Comparison of ENCODE assay signal across 20 cellular contexts in the genomic region with DNA sequence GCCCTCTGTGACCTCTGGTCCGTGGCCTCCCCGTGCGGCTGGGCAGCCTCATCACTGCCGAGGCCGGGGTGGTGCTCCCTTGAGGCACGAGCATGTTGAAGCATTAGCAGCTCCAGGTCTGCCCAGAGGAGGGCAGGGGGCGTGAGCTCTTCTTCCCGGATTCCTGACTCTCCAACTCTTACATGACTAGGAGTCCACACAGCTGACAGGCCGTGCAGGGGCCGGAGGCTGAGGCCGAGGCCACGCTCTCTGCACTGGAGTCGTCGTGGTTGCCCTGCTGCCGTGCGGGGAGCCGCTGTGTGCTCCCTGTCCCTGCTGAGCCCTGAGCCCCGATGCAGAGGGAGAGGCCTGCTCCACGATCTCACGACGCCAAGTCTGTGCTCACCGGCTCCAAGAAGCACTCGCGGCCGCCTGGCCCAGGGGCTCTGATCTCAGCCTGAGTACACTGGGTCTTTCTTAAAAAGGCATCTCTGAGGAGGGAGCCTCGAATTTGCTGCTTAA. TPM values are rescaled to one million over a fixed set of nuclear protein-coding genes. Genes with fewer than 3 reads are reported as not detected.
"Had no signal": no experiment of that assay in that cellular context is flagged by ENCODE, and none has a peak within 500 bp of the region (broad histone marks: within the 10 kb centered on the region; RNA-seq: fewer than 3 reads in every experiment).

No MANE protein-coding gene starts in this region.

- H3K27ac Mint-ChIP-seq: activated CD4-positive, alpha-beta T cell treated with anti-CD3 and anti-CD28 coated beads, Interleukin-2, amount 10 ng/mL, durations not matched to agents 7 days and 5 days; activated naive CD4-positive, alpha-beta T cell treated with anti-CD3 and anti-CD28 coated beads, Interleukin-2, amount 50 U/mL, for 72 hours; brain; natural killer cell had no signal

- DNase-seq: activated CD4-positive, alpha-beta T cell treated with anti-CD3 and anti-CD28 coated beads, Interleukin-2, amount 10 ng/mL, durations not matched to agents 7 days and 5 days; activated gamma-delta T cell; activated T-cell treated with anti-CD3 and anti-CD28 coated beads, Interleukin-2, amount 50 U/mL, for 4 hours; amygdala; central memory CD4-positive, alpha-beta T cell; effector CD4-positive, alpha-beta T cell; esophagus squamous epithelium; hippocampal formation; left ventricle myocardium superior; mesenchymal stem cell; natural killer cell; small intestine; stimulated activated naive CD8-positive, alpha-beta T cell treated with anti-CD3 and anti-CD28 coated beads, Interleukin-15, Interleukin-2, amounts not matched to agents 100 U/mL and 50 U/mL, for 24 hours had no signal

- H3K9me3 Mint-ChIP-seq: activated CD4-positive, alpha-beta T cell treated with anti-CD3 and anti-CD28 coated beads, Interleukin-2, amount 10 ng/mL, durations not matched to agents 7 days and 5 days; activated naive CD4-positive, alpha-beta T cell treated with anti-CD3 and anti-CD28 coated beads, Interleukin-2, amount 50 U/mL, for 72 hours; activated T-cell treated with anti-CD3 and anti-CD28 coated beads, Interleukin-2, amount 50 U/mL, for 4 hours; natural killer cell had no signal

- ATAC-seq: activated naive CD4-positive, alpha-beta T cell treated with anti-CD3 and anti-CD28 coated beads, Interleukin-2, amount 50 U/mL, for 72 hours; activated T-cell treated with anti-CD3 and anti-CD28 coated beads, Interleukin-2, amount 50 U/mL, for 4 hours; left ventricle myocardium superior; natural killer cell; stimulated activated naive CD8-positive, alpha-beta T cell treated with anti-CD3 and anti-CD28 coated beads, Interleukin-15, Interleukin-2, amounts not matched to agents 100 U/mL and 50 U/mL, for 24 hours had no signal

- H3K27ac ChIP-seq: coronary artery, esophagus squamous epithelium had no signal

- H3K9me3 ChIP-seq: esophagus squamous epithelium had no signal

- H3K36me3 ChIP-seq: esophagus squamous epithelium had no signal

- H3K4me3 ChIP-seq: coronary artery, esophagus squamous epithelium had no signal

- H3K4me3 Mint-ChIP-seq: activated CD4-positive, alpha-beta T cell treated with anti-CD3 and anti-CD28 coated beads, Interleukin-2, amount 10 ng/mL, durations not matched to agents 7 days and 5 days; activated T-cell treated with anti-CD3 and anti-CD28 coated beads, Interleukin-2, amount 50 U/mL, for 4 hours; natural killer cell had no signal

- H3K4me1 Mint-ChIP-seq: activated CD4-positive, alpha-beta T cell treated with anti-CD3 and anti-CD28 coated beads, Interleukin-2, amount 10 ng/mL, durations not matched to agents 7 days and 5 days; brain; natural killer cell had no signal

- H3K4me1 ChIP-seq: esophagus squamous epithelium had no signal

- H3K27me3 Mint-ChIP-seq: activated CD4-positive, alpha-beta T cell treated with anti-CD3 and anti-CD28 coated beads, Interleukin-2, amount 10 ng/mL, durations not matched to agents 7 days and 5 days had no signal

- H3K36me3 Mint-ChIP-seq: activated naive CD4-positive, alpha-beta T cell treated with anti-CD3 and anti-CD28 coated beads, Interleukin-2, amount 50 U/mL, for 72 hours; brain; natural killer cell had no signal

RNA-seq across cellular contexts. Expression of gene KCNG2, which starts 19.4 kb away (rescaled TPM):
- total RNA-seq: activated CD4-positive, alpha-beta T cell treated with anti-CD3 and anti-CD28 coated beads, Interleukin-2, amount 10 ng/mL, durations not matched to agents 7 days and 5 days; activated naive CD4-positive, alpha-beta T cell treated with anti-CD3 and anti-CD28 coated beads, Interleukin-2, amount 50 U/mL, for 72 hours; activated T-cell treated with anti-CD3 and anti-CD28 coated beads, Interleukin-2, amount 50 U/mL, for 4 hours; endothelial cell of umbilical vein; glomerular endothelial cell; left ventricle myocardium superior; natural killer cell; T-helper 2 cell treated with Interferon-gamma antibody and Interleukin-4, amounts not matched to agents 100 ng/mL and 5 ng/mL, for 36 hours; ureter had no signal
